In genomic region chr15:45794768-45795486, GRCh38 we compare ENCODE assay signal across 1 cellular context.
TF ChIP-seq lines count a peak whose summit lies in the region.

No MANE protein-coding gene starts in this region.

TF ChIP-seq in HepG2, 621 proteins besides CTCF, POLR2A, EP300 and RAD21 (continued from another document and continues in another):
- TF ChIP-seq RARG (CRISPR knock-in tag; IDR thresholded peaks at IDR 0.05; ENCODE audit: low read depth) = no peak
- TF ChIP-seq ZMAT3 (CRISPR knock-in tag; conservative IDR thresholded peaks at IDR 0.05) = no peak
- no peak for TF ChIP-seq ZSCAN9 (CRISPR knock-in tag; IDR thresholded peaks at IDR 0.05; ENCODE audit: borderline replicate concordance)
- TF ChIP-seq HNF1B (CRISPR knock-in tag; IDR thresholded peaks at IDR 0.05) = peak; percentile 75
- TF ChIP-seq, protein P1, sequence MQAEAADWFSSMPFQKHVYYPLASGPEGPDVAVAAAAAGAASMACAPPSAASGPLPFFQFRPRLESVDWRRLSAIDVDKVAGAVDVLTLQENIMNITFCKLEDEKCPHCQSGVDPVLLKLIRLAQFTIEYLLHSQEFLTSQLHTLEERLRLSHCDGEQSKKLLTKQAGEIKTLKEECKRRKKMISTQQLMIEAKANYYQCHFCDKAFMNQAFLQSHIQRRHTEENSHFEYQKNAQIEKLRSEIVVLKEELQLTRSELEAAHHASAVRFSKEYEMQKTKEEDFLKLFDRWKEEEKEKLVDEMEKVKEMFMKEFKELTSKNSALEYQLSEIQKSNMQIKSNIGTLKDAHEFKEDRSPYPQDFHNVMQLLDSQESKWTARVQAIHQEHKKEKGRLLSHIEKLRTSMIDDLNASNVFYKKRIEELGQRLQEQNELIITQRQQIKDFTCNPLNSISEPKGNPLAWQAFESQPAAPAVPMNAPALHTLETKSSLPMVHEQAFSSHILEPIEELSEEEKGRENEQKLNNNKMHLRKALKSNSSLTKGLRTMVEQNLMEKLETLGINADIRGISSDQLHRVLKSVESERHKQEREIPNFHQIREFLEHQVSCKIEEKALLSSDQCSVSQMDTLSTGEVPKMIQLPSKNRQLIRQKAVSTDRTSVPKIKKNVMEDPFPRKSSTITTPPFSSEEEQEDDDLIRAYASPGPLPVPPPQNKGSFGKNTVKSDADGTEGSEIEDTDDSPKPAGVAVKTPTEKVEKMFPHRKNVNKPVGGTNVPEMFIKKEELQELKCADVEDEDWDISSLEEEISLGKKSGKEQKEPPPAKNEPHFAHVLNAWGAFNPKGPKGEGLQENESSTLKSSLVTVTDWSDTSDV (CRISPR knock-in tag; IDR thresholded peaks at IDR 0.05) = no peak
- TF ChIP-seq PAXIP1 (CRISPR knock-in tag; conservative IDR thresholded peaks at IDR 0.05) = peak; percentile 82
- peak; percentile 34; the same call in 1 of the 2 replicates for TF ChIP-seq HDAC1 (CRISPR knock-in tag; IDR thresholded peaks at IDR 0.05)
- TF ChIP-seq AHR (CRISPR knock-in tag; IDR thresholded peaks at IDR 0.05) = no peak
- no peak for TF ChIP-seq ZNF652 (CRISPR knock-in tag; IDR thresholded peaks at IDR 0.05; ENCODE audit: borderline replicate concordance, low read depth)
- TF ChIP-seq ZNF792 (CRISPR knock-in tag; IDR thresholded peaks at IDR 0.05) = no peak
- no peak for TF ChIP-seq ZSCAN25 (CRISPR knock-in tag; IDR thresholded peaks at IDR 0.05)
- peak; percentile 34; the same call in 1 of the 2 replicates for TF ChIP-seq ARID4A (CRISPR knock-in tag; IDR thresholded peaks at IDR 0.05; ENCODE audit: borderline replicate concordance)
- TF ChIP-seq, protein P2, sequence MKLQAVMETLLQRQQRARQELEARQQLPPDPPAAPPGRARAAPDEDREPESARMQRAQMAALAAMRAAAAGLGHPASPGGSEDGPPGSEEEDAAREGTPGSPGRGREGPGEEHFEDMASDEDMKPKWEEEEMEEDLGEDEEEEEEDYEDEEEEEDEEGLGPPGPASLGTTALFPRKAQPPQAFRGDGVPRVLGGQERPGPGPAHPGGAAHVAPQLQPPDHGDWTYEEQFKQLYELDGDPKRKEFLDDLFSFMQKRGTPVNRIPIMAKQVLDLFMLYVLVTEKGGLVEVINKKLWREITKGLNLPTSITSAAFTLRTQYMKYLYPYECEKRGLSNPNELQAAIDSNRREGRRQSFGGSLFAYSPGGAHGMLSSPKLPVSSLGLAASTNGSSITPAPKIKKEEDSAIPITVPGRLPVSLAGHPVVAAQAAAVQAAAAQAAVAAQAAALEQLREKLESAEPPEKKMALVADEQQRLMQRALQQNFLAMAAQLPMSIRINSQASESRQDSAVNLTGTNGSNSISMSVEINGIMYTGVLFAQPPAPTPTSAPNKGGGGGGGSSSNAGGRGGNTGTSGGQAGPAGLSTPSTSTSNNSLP (IDR thresholded peaks at IDR 0.05; ENCODE audit: low read depth, low read length) = peak; percentile 80
- TF ChIP-seq TCF7 (IDR thresholded peaks at IDR 0.05; ENCODE audit: low read depth) = peak; percentile 58
- no peak for TF ChIP-seq TOE1 (CRISPR knock-in tag; IDR thresholded peaks at IDR 0.05)
- TF ChIP-seq ZNF646 (CRISPR knock-in tag; IDR thresholded peaks at IDR 0.05) = no peak
- no peak for TF ChIP-seq ZNF589 (CRISPR knock-in tag; conservative IDR thresholded peaks at IDR 0.05)
- TF ChIP-seq HNF4G (IDR thresholded peaks at IDR 0.05; ENCODE audit: borderline replicate concordance, low read depth, low read length) = peak; percentile 91
- TF ChIP-seq HNF4G (CRISPR knock-in tag; IDR thresholded peaks at IDR 0.05; ENCODE audit: borderline replicate concordance, low read depth) = peak; percentile 44; the same call in 1 of the 2 replicates
- TF ChIP-seq ZNF124 (CRISPR knock-in tag; IDR thresholded peaks at IDR 0.05) = no peak
- TF ChIP-seq, protein P3, sequence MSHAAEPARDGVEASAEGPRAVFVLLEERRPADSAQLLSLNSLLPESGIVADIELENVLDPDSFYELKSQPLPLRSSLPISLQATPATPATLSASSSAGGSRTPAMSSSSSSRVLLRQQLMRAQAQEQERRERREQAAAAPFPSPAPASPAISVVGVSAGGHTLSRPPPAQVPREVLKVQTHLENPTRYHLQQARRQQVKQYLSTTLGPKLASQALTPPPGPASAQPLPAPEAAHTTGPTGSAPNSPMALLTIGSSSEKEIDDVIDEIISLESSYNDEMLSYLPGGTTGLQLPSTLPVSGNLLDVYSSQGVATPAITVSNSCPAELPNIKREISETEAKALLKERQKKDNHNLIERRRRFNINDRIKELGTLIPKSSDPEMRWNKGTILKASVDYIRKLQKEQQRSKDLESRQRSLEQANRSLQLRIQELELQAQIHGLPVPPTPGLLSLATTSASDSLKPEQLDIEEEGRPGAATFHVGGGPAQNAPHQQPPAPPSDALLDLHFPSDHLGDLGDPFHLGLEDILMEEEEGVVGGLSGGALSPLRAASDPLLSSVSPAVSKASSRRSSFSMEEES (CRISPR knock-in tag; IDR thresholded peaks at IDR 0.05) = no peak
- no peak for TF ChIP-seq ZNF160 (CRISPR knock-in tag; IDR thresholded peaks at IDR 0.05)
- peak; percentile 64; the same call in 1 of the 2 replicates for TF ChIP-seq SIN3A (IDR thresholded peaks at IDR 0.05; ENCODE audit: borderline replicate concordance, low read depth, low read length)
- no peak for TF ChIP-seq POLR2G (IDR thresholded peaks at IDR 0.05; ENCODE audit: low read depth, low read length)
- TF ChIP-seq SOX5 (CRISPR knock-in tag; IDR thresholded peaks at IDR 0.05; ENCODE audit: borderline replicate concordance) = peak; percentile 22; the same call in 1 of the 2 replicates
- no peak for TF ChIP-seq SP2 (CRISPR knock-in tag; IDR thresholded peaks at IDR 0.05)
- peak; percentile 27 for TF ChIP-seq HNRNPK (IDR thresholded peaks at IDR 0.05; ENCODE audit: low read depth, low read length, poor library complexity, severe bottlenecking)
- TF ChIP-seq TGIF2 (CRISPR knock-in tag; IDR thresholded peaks at IDR 0.05) = peak; percentile 52
- TF ChIP-seq ATRX (CRISPR knock-in tag; IDR thresholded peaks at IDR 0.05; ENCODE audit: borderline replicate concordance) = no peak
- TF ChIP-seq ZNF569 (CRISPR knock-in tag; IDR thresholded peaks at IDR 0.05; ENCODE audit: borderline replicate concordance) = no peak
- no peak for TF ChIP-seq YY1 (IDR thresholded peaks at IDR 0.05; ENCODE audit: insufficient read depth, insufficient replicate concordance, low read depth, low read length)
- TF ChIP-seq, protein P4, sequence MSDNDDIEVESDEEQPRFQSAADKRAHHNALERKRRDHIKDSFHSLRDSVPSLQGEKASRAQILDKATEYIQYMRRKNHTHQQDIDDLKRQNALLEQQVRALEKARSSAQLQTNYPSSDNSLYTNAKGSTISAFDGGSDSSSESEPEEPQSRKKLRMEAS (IDR thresholded peaks at IDR 0.05) = peak; percentile 50
- TF ChIP-seq SOX13 (IDR thresholded peaks at IDR 0.05) = no peak
- 0 out of 4 replicates have a peak, but pooled peaks of 1 of the 2 experiments have one; percentile 36 for TF ChIP-seq SOX13 (CRISPR knock-in tag; conservative IDR thresholded peaks at IDR 0.05 in 1 of 2, IDR thresholded peaks at IDR 0.05 in 1 of 2)
- no peak for TF ChIP-seq SSRP1 (CRISPR knock-in tag; IDR thresholded peaks at IDR 0.05)
- peak; percentile 87 for TF ChIP-seq MEIS2 (CRISPR knock-in tag; IDR thresholded peaks at IDR 0.05)
